In the genomic region with DNA sequence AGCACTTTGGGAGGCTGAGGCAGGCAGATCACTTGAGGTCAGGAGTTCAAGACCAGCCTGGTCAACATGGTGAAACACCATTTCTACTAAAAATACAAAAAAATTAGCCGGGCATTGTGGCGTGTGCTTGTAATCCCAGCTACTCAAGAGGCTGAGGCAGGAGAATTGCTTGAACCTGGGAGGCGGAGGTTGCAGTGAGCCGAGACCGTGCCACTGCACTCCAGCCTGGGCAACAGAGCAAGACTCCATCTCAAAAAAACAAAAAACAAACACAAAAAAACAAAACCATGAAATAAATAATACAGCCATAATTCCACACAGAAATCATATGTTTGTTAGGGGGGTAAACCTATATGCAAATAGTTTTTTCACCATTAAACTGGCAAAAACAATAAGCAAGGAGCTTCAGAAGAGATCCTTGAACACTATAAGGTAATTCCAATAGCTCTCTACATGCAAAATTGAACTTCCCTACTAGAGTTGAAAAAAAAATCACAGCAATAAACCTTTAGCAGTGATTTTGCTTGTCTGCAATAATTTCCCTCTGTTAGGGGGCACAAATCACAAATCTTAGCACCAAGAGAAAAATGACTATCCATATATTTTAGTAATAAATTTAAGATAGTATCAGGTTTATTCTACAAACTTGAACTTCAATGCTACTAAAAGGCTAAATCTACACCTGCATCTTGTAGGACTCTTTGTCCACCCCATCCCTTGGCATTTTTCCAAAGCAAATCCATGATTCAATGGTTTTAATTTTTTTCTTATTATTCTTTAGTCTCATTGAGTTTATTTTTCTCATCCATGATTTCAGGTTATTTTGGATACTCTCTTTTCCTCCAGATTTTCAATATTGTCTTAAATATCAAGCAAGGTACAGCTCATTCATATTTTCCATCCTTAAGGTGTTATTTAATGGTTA, we compare ENCODE assay signal across 1 cellular context.
TF ChIP-seq lines count a peak whose summit lies in the region.

No MANE protein-coding gene starts in this region.

TF ChIP-seq in K562, 482 proteins besides CTCF, POLR2A, EP300 and RAD21 (continued from another document):
- TF ChIP-seq, protein P1, sequence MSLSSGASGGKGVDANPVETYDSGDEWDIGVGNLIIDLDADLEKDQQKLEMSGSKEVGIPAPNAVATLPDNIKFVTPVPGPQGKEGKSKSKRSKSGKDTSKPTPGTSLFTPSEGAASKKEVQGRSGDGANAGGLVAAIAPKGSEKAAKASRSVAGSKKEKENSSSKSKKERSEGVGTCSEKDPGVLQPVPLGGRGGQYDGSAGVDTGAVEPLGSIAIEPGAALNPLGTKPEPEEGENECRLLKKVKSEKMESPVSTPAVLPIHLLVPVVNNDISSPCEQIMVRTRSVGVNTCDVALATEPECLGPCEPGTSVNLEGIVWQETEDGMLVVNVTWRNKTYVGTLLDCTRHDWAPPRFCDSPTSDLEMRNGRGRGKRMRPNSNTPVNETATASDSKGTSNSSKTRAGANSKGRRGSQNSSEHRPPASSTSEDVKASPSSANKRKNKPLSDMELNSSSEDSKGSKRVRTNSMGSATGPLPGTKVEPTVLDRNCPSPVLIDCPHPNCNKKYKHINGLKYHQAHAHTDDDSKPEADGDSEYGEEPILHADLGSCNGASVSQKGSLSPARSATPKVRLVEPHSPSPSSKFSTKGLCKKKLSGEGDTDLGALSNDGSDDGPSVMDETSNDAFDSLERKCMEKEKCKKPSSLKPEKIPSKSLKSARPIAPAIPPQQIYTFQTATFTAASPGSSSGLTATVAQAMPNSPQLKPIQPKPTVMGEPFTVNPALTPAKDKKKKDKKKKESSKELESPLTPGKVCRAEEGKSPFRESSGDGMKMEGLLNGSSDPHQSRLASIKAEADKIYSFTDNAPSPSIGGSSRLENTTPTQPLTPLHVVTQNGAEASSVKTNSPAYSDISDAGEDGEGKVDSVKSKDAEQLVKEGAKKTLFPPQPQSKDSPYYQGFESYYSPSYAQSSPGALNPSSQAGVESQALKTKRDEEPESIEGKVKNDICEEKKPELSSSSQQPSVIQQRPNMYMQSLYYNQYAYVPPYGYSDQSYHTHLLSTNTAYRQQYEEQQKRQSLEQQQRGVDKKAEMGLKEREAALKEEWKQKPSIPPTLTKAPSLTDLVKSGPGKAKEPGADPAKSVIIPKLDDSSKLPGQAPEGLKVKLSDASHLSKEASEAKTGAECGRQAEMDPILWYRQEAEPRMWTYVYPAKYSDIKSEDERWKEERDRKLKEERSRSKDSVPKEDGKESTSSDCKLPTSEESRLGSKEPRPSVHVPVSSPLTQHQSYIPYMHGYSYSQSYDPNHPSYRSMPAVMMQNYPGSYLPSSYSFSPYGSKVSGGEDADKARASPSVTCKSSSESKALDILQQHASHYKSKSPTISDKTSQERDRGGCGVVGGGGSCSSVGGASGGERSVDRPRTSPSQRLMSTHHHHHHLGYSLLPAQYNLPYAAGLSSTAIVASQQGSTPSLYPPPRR (CRISPR knock-in tag; IDR thresholded peaks at IDR 0.05; ENCODE audit: borderline replicate concordance), result no peak
